In the genomic region with DNA sequence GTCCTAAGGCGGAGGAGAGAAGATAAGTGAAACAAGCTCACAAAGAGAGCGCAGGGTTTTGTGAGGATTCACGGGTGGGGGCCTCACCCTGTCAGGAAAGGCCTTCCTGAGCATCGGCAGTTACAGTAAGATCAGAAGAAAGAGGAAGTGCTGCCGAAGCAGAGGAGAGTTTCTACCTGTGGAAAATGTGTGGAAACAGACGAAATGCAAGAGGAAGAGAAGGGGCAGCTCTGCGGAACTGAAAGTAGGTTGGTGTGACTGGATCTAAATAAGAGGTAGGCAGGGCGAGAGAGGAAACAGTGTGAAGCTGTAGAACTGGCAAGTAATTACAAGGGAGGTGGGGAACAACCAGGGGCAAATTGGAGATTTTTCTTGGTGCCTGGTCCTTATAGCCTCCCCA, we compare ENCODE assay signal across 11 cellular contexts. TPM values are rescaled to one million over a fixed set of nuclear protein-coding genes. Genes with fewer than 3 reads are reported as not detected.
A peak's percentile ranks its signal among the peaks of the same experiment; 100 is the strongest.
DNase-seq lines count a peak whose midpoint lies in the region; ATAC-seq lines count a peak whose summit lies in the region.
"Had no signal": no experiment of that assay in that cellular context is flagged by ENCODE, and none has a peak within 500 bp of the region (broad histone marks: within the 10 kb centered on the region; RNA-seq: fewer than 3 reads in every experiment).

No MANE protein-coding gene starts in this region.

- H3K4me3 Mint-ChIP-seq in activated naive CD8-positive, alpha-beta T cell treated with anti-CD3 and anti-CD28 coated beads for 36 hours, result peak overlapping the region; percentile 77
- H3K4me3 Mint-ChIP-seq: nephron had no signal

- peak; percentile 83 for ATAC-seq in GM19395 (IDR thresholded peaks at IDR 0.05; ENCODE audit: unreplicated experiment)
- peak; percentile 59 for ATAC-seq in HG03442 (IDR thresholded peaks at IDR 0.05; ENCODE audit: unreplicated experiment)
- ATAC-seq: Panc1 had no signal

- peak overlapping the region; percentile 39 for H3K27ac ChIP-seq in BLaER1

- peaks cover 73% of the 10 kb centered on the region for H3K4me1 Mint-ChIP-seq in activated naive CD8-positive, alpha-beta T cell treated with anti-CD3 and anti-CD28 coated beads for 36 hours
- H3K4me1 Mint-ChIP-seq: nephron had no signal

- H3K36me3 Mint-ChIP-seq in activated naive CD8-positive, alpha-beta T cell treated with anti-CD3 and anti-CD28 coated beads for 36 hours, result peaks cover 73% of the 10 kb centered on the region

- H3K27me3 Mint-ChIP-seq in activated naive CD8-positive, alpha-beta T cell treated with anti-CD3 and anti-CD28 coated beads for 36 hours, result no peaks in the 10 kb centered on the region

- peaks cover 2% of the 10 kb centered on the region for H3K9me3 Mint-ChIP-seq in activated naive CD8-positive, alpha-beta T cell treated with anti-CD3 and anti-CD28 coated beads for 36 hours

- peaks cover 61% of the 10 kb centered on the region for H3K4me1 ChIP-seq in BLaER1

- H3K9ac ChIP-seq in BLaER1, result peak overlapping the region; percentile 58

- DNase-seq in activated naive CD8-positive, alpha-beta T cell treated with anti-CD3 and anti-CD28 coated beads for 36 hours, result peak; percentile 35
- no peak for DNase-seq in 8988T
- DNase-seq in NCI-H2227 treated with DMSO at 0.1 percent for 48 hours (lab: John Stamatoyannopoulos, UW), result no peak
- DNase-seq in stimulated activated CD4-positive, alpha-beta T cell treated with anti-CD3 and anti-CD28 coated beads, Interleukin-2, amount 100 ng/mL, for 24 hours, result no peak
- no peak for DNase-seq in OCI-M2 (lab: John Stamatoyannopoulos, UW; ENCODE audit: unreplicated experiment)
- DNase-seq: cerebellar nuclear complex had no signal

- H3K4me2 ChIP-seq in BLaER1, result peak overlapping the region; percentile 92

- H3K27me3 ChIP-seq in BLaER1, result no peaks in the 10 kb centered on the region

- no peaks in the 10 kb centered on the region for H4K20me1 ChIP-seq in BLaER1

- H3K27ac Mint-ChIP-seq in activated naive CD8-positive, alpha-beta T cell treated with anti-CD3 and anti-CD28 coated beads for 36 hours, result peak overlapping the region; percentile 98
- H3K27ac Mint-ChIP-seq: nephron had no signal

- H3K9me3 ChIP-seq in BLaER1, result peaks cover 3% of the 10 kb centered on the region; the same call in 1 of the 2 replicates

- peak overlapping the region; percentile 26; the same call in 1 of the 2 replicates for H3K4me3 ChIP-seq in BLaER1

- H3K36me3 ChIP-seq in BLaER1, result no peaks in the 10 kb centered on the region

RNA-seq across cellular contexts. Expression of gene GPR68, which starts 2.7 kb away (rescaled TPM):
- total RNA-seq in activated naive CD8-positive, alpha-beta T cell treated with anti-CD3 and anti-CD28 coated beads for 36 hours, result 10 to 100 TPM; 14.0 to 14.4 TPM
